30 cellular contexts compared by ENCODE assay signal in genomic region chr14:90740946-90741681, GRCh38.
"Had no signal": no experiment of that assay in that cellular context is flagged by ENCODE, and none has a peak within 500 bp of the region (broad histone marks: within the 10 kb centered on the region; RNA-seq: fewer than 3 reads in every experiment).

No MANE protein-coding gene starts in this region.

- FAIRE-seq: colon, islet of Langerhans, urothelium cell line had no signal

- DNase-seq: central memory CD4-positive, alpha-beta T cell; dorsolateral prefrontal cortex; effector CD4-positive, alpha-beta T cell; foreskin keratinocyte; glutamatergic neuron; heart right ventricle; hippocampal formation; left cardiac atrium; left ventricle myocardium superior; natural killer cell; right cardiac atrium; stimulated activated CD4-positive, alpha-beta T cell treated with anti-CD3 and anti-CD28 coated beads, Interleukin-12 subunit alpha, Interleukin-12 subunit beta, amount 100 ng/mL, for 4 hours; stimulated activated CD4-positive, alpha-beta T cell treated with anti-CD3 and anti-CD28 coated beads, Interleukin-1b, Interleukin-23, amount 100 ng/mL, for 48 hours; stimulated activated CD4-positive, alpha-beta T cell treated with anti-CD3 and anti-CD28 coated beads, Interleukin-4, amount 100 ng/mL, for 1 hour; stimulated activated CD8-positive, alpha-beta memory T cell treated with anti-CD3 and anti-CD28 coated beads, Interleukin-4, amount 100 ng/mL, for 48 hours; stimulated activated naive CD4-positive, alpha-beta T cell treated with Interleukin-2 at 50 U/mL for 16 hours; stomach; testis; tibial artery had no signal

- H3K36me3 Mint-ChIP-seq: memory B cell, natural killer cell, type B pancreatic cell had no signal

- H3K9me3 ChIP-seq: heart right ventricle, neutrophil, prostate gland, stomach, testis, tibial artery had no signal

- H3K9me3 Mint-ChIP-seq: memory B cell, natural killer cell, type B pancreatic cell had no signal

- H3K4me3 Mint-ChIP-seq: memory B cell, natural killer cell, neural crest cell, type B pancreatic cell had no signal

- H3K4me3 ChIP-seq: dorsolateral prefrontal cortex, heart right ventricle, lung, prostate gland, smooth muscle cell, stomach, testis, tibial artery had no signal

- H3K27ac ChIP-seq: foreskin keratinocyte, neutrophil, parathyroid adenoma, prostate gland had no signal

- H3K4me2 ChIP-seq: smooth muscle cell had no signal

- H3K27ac Mint-ChIP-seq: memory B cell, natural killer cell, type B pancreatic cell had no signal

- H3K27me3 ChIP-seq: dorsolateral prefrontal cortex, foreskin keratinocyte, heart right ventricle, neutrophil, stomach, testis, tibial artery had no signal

- H3K9ac ChIP-seq: parathyroid adenoma had no signal

- H3K36me3 ChIP-seq: neutrophil, prostate gland, tibial artery had no signal

- ATAC-seq: foreskin keratinocyte, heart right ventricle, left cardiac atrium, left ventricle myocardium superior, natural killer cell, right cardiac atrium had no signal

- H3K4me1 ChIP-seq: foreskin keratinocyte, prostate gland had no signal

- H3K27me3 Mint-ChIP-seq: memory B cell, type B pancreatic cell had no signal

- H2AFZ ChIP-seq: parathyroid adenoma had no signal

- H3K4me1 Mint-ChIP-seq: memory B cell, natural killer cell, neural crest cell had no signal
